ENCODE assay signal across 1 cellular context in genomic region chr16:1300664-1301476, GRCh38.
TF ChIP-seq lines count a peak whose summit lies in the region.

No MANE protein-coding gene starts in this region.

TF ChIP-seq in K562, 482 proteins besides CTCF, POLR2A, EP300 and RAD21 (continues in another document):
- TF ChIP-seq HNRNPL (IDR thresholded peaks at IDR 0.05; ENCODE audit: low read depth, low read length) (peak; percentile 68; the same call in 1 of the 2 replicates), CBX1 (IDR thresholded peaks at IDR 0.05; ENCODE audit: low read depth) (0 out of 2 replicates have a peak, but pooled peaks have one; percentile 50), LARP7 (IDR thresholded peaks at IDR 0.05) (no peak), CTBP1 (IDR thresholded peaks at IDR 0.05; ENCODE audit: borderline replicate concordance) (peak; percentile 46; the same call in 1 of the 2 replicates), KLF16 (IDR thresholded peaks at IDR 0.05) (0 out of 2 replicates have a peak, but pooled peaks have one; percentile 15), MTA2 (IDR thresholded peaks at IDR 0.05; ENCODE audit: low read depth) (no peak), PHF8 (IDR thresholded peaks at IDR 0.05; ENCODE audit: borderline replicate concordance, low read length) (peak; percentile 45; the same call in 1 of the 2 replicates), HMGXB4 (CRISPR knock-in tag; IDR thresholded peaks at IDR 0.05) (peak; percentile 40; the same call in 1 of the 2 replicates), NONO (IDR thresholded peaks at IDR 0.05; ENCODE audit: low read depth in 2 of 2, low read length in 1 of 2) (0 out of 4 replicates have a peak, but pooled peaks of 1 of the 2 experiments have one; percentile 53), ATF1 (CRISPR knock-in tag; IDR thresholded peaks at IDR 0.05) (no peak), ATF1 (tag; IDR thresholded peaks at IDR 0.05) (peak; percentile 40; the same call in 1 of the 2 replicates), CREB1 (IDR thresholded peaks at IDR 0.05) (no peak), CREB1 (CRISPR knock-in tag; IDR thresholded peaks at IDR 0.05) (peak; percentile 41; the same call in 1 of the 2 replicates), FOXA3 (CRISPR knock-in tag; conservative IDR thresholded peaks at IDR 0.05 in 1 of 2, IDR thresholded peaks at IDR 0.05 in 1 of 2) (peak in 1 of 2 experiments; percentile 87; a peak in 2 of 4 replicates), ZBTB7A (IDR thresholded peaks at IDR 0.05; ENCODE audit: borderline replicate concordance, control insufficient read depth, low read depth, low read length) (peak; percentile 90), ZFX (CRISPR knock-in tag; IDR thresholded peaks at IDR 0.05) (peak; percentile 10; the same call in 1 of the 2 replicates), ZBTB9 (CRISPR knock-in tag; IDR thresholded peaks at IDR 0.05) (0 out of 2 replicates have a peak, but pooled peaks have one; percentile 36), PRMT5 (CRISPR knock-in tag; IDR thresholded peaks at IDR 0.05) (no peak), ZNF277 (CRISPR knock-in tag; IDR thresholded peaks at IDR 0.05; ENCODE audit: borderline replicate concordance) (no peak), EGR1 (conservative IDR thresholded peaks at IDR 0.05) (peak; percentile 64), MYC (IDR thresholded peaks at IDR 0.05; ENCODE audit: low read depth, low read length) (peak; percentile 39; the same call in 1 of the 2 replicates), MYC (CRISPR knock-in tag; IDR thresholded peaks at IDR 0.05; ENCODE audit: borderline replicate concordance, low read depth) (no peak), ZKSCAN3 (CRISPR knock-in tag; IDR thresholded peaks at IDR 0.05) (no peak), TCF7L2 (IDR thresholded peaks at IDR 0.05; ENCODE audit: low read depth, low read length) (no peak), SMAD4 (CRISPR knock-in tag; conservative IDR thresholded peaks at IDR 0.05) (0 out of 2 replicates have a peak, but pooled peaks have one; percentile 29), MAZ (CRISPR knock-in tag; conservative IDR thresholded peaks at IDR 0.05 in 1 of 2, IDR thresholded peaks at IDR 0.05 in 1 of 2) (peak; percentile 28 to 62; a peak in 2 of 4 replicates), CCAR2 (IDR thresholded peaks at IDR 0.05; ENCODE audit: low read depth, low read length) (no peak), SAFB (IDR thresholded peaks at IDR 0.05; ENCODE audit: borderline replicate concordance, low read depth, low read length) (peak; percentile 65; the same call in 1 of the 2 replicates), CREM (IDR thresholded peaks at IDR 0.05; ENCODE audit: low read depth) (peak; percentile 42; the same call in 1 of the 2 replicates), MIER1 (IDR thresholded peaks at IDR 0.05; ENCODE audit: low read depth) (no peak), GABPB1 (CRISPR knock-in tag; IDR thresholded peaks at IDR 0.05) (no peak), MTA3 (IDR thresholded peaks at IDR 0.05; ENCODE audit: borderline replicate concordance) (peak; percentile 69; the same call in 1 of the 2 replicates), YY1 (IDR thresholded peaks at IDR 0.05; ENCODE audit: borderline replicate concordance in 1 of 3, control insufficient read depth in 1 of 3, extremely low read depth in 1 of 3, insufficient read depth in 3 of 3, insufficient read length in 1 of 3, insufficient replicate concordance in 2 of 3, low read depth in 1 of 3, low read length in 2 of 3) (peak in 2 of 3 experiments; percentile 44 to 59), TBL1XR1 (IDR thresholded peaks at IDR 0.05; ENCODE audit: low read length in 2 of 2) (no peak), SP1 (CRISPR knock-in tag; IDR thresholded peaks at IDR 0.05) (peak; percentile 64; the same call in 1 of the 2 replicates), ZNF830 (CRISPR knock-in tag; IDR thresholded peaks at IDR 0.05) (no peak), CXXC5 (CRISPR knock-in tag; IDR thresholded peaks at IDR 0.05) (peak; percentile 30; the same call in 1 of the 2 replicates), ETS2 (tag; IDR thresholded peaks at IDR 0.05; ENCODE audit: borderline replicate concordance, poor library complexity, severe bottlenecking) (no peak)
- TF ChIP-seq, protein P1, sequence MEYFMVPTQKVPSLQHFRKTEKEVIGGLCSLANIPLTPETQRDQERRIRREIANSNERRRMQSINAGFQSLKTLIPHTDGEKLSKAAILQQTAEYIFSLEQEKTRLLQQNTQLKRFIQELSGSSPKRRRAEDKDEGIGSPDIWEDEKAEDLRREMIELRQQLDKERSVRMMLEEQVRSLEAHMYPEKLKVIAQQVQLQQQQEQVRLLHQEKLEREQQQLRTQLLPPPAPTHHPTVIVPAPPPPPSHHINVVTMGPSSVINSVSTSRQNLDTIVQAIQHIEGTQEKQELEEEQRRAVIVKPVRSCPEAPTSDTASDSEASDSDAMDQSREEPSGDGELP (CRISPR knock-in tag; IDR thresholded peaks at IDR 0.05; ENCODE audit: borderline replicate concordance) = peak; percentile 65; the same call in 1 of the 2 replicates
- TF ChIP-seq, protein P2, sequence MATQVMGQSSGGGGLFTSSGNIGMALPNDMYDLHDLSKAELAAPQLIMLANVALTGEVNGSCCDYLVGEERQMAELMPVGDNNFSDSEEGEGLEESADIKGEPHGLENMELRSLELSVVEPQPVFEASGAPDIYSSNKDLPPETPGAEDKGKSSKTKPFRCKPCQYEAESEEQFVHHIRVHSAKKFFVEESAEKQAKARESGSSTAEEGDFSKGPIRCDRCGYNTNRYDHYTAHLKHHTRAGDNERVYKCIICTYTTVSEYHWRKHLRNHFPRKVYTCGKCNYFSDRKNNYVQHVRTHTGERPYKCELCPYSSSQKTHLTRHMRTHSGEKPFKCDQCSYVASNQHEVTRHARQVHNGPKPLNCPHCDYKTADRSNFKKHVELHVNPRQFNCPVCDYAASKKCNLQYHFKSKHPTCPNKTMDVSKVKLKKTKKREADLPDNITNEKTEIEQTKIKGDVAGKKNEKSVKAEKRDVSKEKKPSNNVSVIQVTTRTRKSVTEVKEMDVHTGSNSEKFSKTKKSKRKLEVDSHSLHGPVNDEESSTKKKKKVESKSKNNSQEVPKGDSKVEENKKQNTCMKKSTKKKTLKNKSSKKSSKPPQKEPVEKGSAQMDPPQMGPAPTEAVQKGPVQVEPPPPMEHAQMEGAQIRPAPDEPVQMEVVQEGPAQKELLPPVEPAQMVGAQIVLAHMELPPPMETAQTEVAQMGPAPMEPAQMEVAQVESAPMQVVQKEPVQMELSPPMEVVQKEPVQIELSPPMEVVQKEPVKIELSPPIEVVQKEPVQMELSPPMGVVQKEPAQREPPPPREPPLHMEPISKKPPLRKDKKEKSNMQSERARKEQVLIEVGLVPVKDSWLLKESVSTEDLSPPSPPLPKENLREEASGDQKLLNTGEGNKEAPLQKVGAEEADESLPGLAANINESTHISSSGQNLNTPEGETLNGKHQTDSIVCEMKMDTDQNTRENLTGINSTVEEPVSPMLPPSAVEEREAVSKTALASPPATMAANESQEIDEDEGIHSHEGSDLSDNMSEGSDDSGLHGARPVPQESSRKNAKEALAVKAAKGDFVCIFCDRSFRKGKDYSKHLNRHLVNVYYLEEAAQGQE (CRISPR knock-in tag; IDR thresholded peaks at IDR 0.05; ENCODE audit: low read depth) = 0 out of 2 replicates have a peak, but pooled peaks have one; percentile 23
- TF ChIP-seq, protein P3, sequence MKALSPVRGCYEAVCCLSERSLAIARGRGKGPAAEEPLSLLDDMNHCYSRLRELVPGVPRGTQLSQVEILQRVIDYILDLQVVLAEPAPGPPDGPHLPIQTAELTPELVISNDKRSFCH (CRISPR knock-in tag; IDR thresholded peaks at IDR 0.05) = no peak
- TF ChIP-seq, protein P3 (tag; IDR thresholded peaks at IDR 0.05) = peak; percentile 44; the same call in 1 of the 2 replicates
- TF ChIP-seq, protein P4, sequence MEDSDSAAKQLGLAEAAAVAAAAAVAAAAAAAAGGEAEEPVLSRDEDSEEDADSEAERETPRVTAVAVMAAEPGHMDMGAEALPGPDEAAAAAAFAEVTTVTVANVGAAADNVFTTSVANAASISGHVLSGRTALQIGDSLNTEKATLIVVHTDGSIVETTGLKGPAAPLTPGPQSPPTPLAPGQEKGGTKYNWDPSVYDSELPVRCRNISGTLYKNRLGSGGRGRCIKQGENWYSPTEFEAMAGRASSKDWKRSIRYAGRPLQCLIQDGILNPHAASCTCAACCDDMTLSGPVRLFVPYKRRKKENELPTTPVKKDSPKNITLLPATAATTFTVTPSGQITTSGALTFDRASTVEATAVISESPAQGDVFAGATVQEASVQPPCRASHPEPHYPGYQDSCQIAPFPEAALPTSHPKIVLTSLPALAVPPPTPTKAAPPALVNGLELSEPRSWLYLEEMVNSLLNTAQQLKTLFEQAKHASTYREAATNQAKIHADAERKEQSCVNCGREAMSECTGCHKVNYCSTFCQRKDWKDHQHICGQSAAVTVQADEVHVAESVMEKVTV (CRISPR knock-in tag; IDR thresholded peaks at IDR 0.05) = no peak
- TF ChIP-seq, protein P5, sequence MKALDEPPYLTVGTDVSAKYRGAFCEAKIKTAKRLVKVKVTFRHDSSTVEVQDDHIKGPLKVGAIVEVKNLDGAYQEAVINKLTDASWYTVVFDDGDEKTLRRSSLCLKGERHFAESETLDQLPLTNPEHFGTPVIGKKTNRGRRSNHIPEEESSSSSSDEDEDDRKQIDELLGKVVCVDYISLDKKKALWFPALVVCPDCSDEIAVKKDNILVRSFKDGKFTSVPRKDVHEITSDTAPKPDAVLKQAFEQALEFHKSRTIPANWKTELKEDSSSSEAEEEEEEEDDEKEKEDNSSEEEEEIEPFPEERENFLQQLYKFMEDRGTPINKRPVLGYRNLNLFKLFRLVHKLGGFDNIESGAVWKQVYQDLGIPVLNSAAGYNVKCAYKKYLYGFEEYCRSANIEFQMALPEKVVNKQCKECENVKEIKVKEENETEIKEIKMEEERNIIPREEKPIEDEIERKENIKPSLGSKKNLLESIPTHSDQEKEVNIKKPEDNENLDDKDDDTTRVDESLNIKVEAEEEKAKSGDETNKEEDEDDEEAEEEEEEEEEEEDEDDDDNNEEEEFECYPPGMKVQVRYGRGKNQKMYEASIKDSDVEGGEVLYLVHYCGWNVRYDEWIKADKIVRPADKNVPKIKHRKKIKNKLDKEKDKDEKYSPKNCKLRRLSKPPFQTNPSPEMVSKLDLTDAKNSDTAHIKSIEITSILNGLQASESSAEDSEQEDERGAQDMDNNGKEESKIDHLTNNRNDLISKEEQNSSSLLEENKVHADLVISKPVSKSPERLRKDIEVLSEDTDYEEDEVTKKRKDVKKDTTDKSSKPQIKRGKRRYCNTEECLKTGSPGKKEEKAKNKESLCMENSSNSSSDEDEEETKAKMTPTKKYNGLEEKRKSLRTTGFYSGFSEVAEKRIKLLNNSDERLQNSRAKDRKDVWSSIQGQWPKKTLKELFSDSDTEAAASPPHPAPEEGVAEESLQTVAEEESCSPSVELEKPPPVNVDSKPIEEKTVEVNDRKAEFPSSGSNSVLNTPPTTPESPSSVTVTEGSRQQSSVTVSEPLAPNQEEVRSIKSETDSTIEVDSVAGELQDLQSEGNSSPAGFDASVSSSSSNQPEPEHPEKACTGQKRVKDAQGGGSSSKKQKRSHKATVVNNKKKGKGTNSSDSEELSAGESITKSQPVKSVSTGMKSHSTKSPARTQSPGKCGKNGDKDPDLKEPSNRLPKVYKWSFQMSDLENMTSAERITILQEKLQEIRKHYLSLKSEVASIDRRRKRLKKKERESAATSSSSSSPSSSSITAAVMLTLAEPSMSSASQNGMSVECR (CRISPR knock-in tag; IDR thresholded peaks at IDR 0.05) = 0 out of 2 replicates have a peak, but pooled peaks have one; percentile 39
- TF ChIP-seq, protein P6, sequence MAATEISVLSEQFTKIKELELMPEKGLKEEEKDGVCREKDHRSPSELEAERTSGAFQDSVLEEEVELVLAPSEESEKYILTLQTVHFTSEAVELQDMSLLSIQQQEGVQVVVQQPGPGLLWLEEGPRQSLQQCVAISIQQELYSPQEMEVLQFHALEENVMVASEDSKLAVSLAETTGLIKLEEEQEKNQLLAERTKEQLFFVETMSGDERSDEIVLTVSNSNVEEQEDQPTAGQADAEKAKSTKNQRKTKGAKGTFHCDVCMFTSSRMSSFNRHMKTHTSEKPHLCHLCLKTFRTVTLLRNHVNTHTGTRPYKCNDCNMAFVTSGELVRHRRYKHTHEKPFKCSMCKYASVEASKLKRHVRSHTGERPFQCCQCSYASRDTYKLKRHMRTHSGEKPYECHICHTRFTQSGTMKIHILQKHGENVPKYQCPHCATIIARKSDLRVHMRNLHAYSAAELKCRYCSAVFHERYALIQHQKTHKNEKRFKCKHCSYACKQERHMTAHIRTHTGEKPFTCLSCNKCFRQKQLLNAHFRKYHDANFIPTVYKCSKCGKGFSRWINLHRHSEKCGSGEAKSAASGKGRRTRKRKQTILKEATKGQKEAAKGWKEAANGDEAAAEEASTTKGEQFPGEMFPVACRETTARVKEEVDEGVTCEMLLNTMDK (IDR thresholded peaks at IDR 0.05; ENCODE audit: borderline replicate concordance, insufficient read depth, low read depth, low read length, poor library complexity, severe bottlenecking) = peak; percentile 91
